1 cellular context compared by ENCODE assay signal in the genomic region with DNA sequence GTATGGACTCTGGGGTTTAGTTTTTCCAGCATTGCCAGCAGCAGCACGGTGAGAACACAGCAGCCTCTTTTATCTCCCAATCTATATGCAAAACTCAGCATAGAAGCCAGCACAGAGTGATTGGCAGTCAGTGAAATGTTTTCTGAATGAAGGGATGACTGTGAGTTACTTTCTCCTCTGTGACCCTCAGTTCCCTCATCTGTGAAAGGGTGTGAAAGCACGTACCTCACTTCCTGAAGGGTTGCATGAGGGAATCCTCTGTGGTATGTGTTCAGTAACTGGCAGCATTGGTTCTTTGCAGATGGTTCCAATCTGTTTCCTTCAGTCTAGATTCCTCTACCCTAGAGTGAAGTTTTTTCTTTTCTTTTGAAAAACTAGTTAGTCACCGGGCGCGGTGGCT.
TF ChIP-seq lines count a peak whose summit lies in the region.

No MANE protein-coding gene starts in this region.

TF ChIP-seq in GM12878, 131 proteins besides CTCF, POLR2A, EP300 and RAD21 (continued from another document):
- no peak for TF ChIP-seq NBN (IDR thresholded peaks at IDR 0.05)
- TF ChIP-seq, protein P1, sequence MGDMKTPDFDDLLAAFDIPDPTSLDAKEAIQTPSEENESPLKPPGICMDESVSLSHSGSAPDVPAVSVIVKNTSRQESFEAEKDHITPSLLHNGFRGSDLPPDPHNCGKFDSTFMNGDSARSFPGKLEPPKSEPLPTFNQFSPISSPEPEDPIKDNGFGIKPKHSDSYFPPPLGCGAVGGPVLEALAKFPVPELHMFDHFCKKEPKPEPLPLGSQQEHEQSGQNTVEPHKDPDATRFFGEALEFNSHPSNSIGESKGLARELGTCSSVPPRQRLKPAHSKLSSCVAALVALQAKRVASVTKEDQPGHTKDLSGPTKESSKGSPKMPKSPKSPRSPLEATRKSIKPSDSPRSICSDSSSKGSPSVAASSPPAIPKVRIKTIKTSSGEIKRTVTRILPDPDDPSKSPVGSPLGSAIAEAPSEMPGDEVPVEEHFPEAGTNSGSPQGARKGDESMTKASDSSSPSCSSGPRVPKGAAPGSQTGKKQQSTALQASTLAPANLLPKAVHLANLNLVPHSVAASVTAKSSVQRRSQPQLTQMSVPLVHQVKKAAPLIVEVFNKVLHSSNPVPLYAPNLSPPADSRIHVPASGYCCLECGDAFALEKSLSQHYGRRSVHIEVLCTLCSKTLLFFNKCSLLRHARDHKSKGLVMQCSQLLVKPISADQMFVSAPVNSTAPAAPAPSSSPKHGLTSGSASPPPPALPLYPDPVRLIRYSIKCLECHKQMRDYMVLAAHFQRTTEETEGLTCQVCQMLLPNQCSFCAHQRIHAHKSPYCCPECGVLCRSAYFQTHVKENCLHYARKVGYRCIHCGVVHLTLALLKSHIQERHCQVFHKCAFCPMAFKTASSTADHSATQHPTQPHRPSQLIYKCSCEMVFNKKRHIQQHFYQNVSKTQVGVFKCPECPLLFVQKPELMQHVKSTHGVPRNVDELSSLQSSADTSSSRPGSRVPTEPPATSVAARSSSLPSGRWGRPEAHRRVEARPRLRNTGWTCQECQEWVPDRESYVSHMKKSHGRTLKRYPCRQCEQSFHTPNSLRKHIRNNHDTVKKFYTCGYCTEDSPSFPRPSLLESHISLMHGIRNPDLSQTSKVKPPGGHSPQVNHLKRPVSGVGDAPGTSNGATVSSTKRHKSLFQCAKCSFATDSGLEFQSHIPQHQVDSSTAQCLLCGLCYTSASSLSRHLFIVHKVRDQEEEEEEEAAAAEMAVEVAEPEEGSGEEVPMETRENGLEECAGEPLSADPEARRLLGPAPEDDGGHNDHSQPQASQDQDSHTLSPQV (IDR thresholded peaks at IDR 0.05) = no peak
- no peak for TF ChIP-seq SMAD5 (IDR thresholded peaks at IDR 0.05; ENCODE audit: low read depth)
- no peak for TF ChIP-seq ZBTB4 (CRISPR knock-in tag; IDR thresholded peaks at IDR 0.05)
- no peak for TF ChIP-seq HSF1 (IDR thresholded peaks at IDR 0.05; ENCODE audit: low read depth, low read length)
- TF ChIP-seq DPF2 (IDR thresholded peaks at IDR 0.05) = no peak
TF ChIP-seq in GM12878: peak in this region for 1.
